Comparison of ENCODE assay signal across 8 cellular contexts in the genomic region with DNA sequence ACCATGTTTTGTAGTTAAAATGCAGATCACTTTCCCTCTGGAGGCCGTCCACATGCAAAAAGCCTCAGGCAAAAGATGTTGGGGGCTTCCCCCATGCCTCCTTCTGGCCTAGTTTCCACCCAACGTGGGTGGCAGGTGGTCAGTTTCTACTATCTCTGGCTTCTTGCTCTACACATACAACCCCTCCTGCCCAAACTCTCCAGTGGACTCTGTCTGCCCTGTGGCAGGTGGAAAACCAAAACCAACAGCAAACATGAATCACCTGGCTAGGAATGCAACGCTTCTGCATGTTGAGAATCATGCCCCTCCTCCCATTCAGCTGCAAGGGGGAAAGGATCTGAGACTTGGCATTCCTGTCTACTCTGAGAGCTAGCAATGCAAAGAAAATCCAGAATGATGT.
DNase-seq lines count a peak whose midpoint lies in the region; ATAC-seq and FAIRE-seq lines count a peak whose summit lies in the region.

No MANE protein-coding gene starts in this region.

- DNase-seq in EH (ENCODE audit: low read depth) (peak; percentile 19), HK-2 (ENCODE audit: unreplicated experiment) (peak; percentile 25), islet precursor cell (peak; percentile 93), NCI-H2171 treated with DMSO at 0.1 percent for 48 hours (lab: John Stamatoyannopoulos, UW) (no peak), RCC 7860 (ENCODE audit: low spot score) (no peak)
- DNase-seq in activated CD4-positive, alpha-beta T cell treated with anti-CD3 and anti-CD28 coated beads for 48 hours: no peak
- no peak for DNase-seq in activated CD4-positive, alpha-beta T cell treated with anti-CD3 and anti-CD28 coated beads, Interleukin-2, amount 50 U/mL, for 1 hour

- ATAC-seq in GM21529 (IDR thresholded peaks at IDR 0.05; ENCODE audit: unreplicated experiment): peak; percentile 93

- no peak for FAIRE-seq in RCC 7860 (lab: Jason Lieb, UNC)

Comparison
In these comparisons a context has a peak if more than half of its experiments do, and no peak if none do; other contexts are left out.
1. DNase-seq: peak in EH (single experiment), HK-2 (single experiment) and islet precursor cell (single experiment); none in NCI-H2171 treated with DMSO at 0.1 percent for 48 hours (single experiment), RCC 7860 (single experiment), activated CD4-positive, alpha-beta T cell treated with anti-CD3 and anti-CD28 coated beads for 48 hours (single experiment) and activated CD4-positive, alpha-beta T cell treated with anti-CD3 and anti-CD28 coated beads, Interleukin-2, amount 50 U/mL, for 1 hour (single experiment).